Comparison of ENCODE assay signal across 9 cellular contexts in genomic region chr14:67514203-67514607, GRCh38. TPM values are rescaled to one million over a fixed set of nuclear protein-coding genes. Genes with fewer than 3 reads are reported as not detected.
DNase-seq lines count a peak whose midpoint lies in the region; TF ChIP-seq lines count a peak whose summit lies in the region.
"Had no signal": no experiment of that assay in that cellular context is flagged by ENCODE, and none has a peak within 500 bp of the region (broad histone marks: within the 10 kb centered on the region; RNA-seq: fewer than 3 reads in every experiment).

No MANE protein-coding gene starts in this region.

- no peak for DNase-seq in Peyer's patch
- DNase-seq in fibroblast of mammary gland (ENCODE audit: low read depth): no peak
- peak; percentile 50 for DNase-seq in prostate gland (ENCODE audit: low spot score)
- no peak for DNase-seq in T-helper 9 cell
- no peak for DNase-seq in dermis blood vessel endothelial cell
- DNase-seq in stimulated activated naive CD4-positive, alpha-beta T cell (lab: John Stamatoyannopoulos, UW): no peak
- DNase-seq in dedifferentiated amniotic fluid mesenchymal stem cell (ENCODE audit: extremely low spot score): no peak

- TF ChIP-seq POLR2A in Peyer's patch (IDR thresholded peaks at IDR 0.05) (no peak), prostate gland (IDR thresholded peaks at IDR 0.05) (no peak)

- intact Hi-C loops in prostate gland (cut with DNase I): loop anchor here (2.0 kb wide), 1 partner anchor 85 kb away; no protein-coding TSS in a partner anchor

- H3K9me3 ChIP-seq in ES-I3 (ENCODE audit: control insufficient read depth, insufficient read depth, low read length) (no peaks in the 10 kb centered on the region), Peyer's patch (no peaks in the 10 kb centered on the region), prostate gland (no peaks in the 10 kb centered on the region)

- H3K4me3 ChIP-seq in Peyer's patch (peak overlapping the region; percentile 83 to 100 (median 93)), fibroblast of mammary gland (ENCODE audit: control insufficient read depth, low read depth, low read length) (peak overlapping the region; percentile 58), prostate gland (peak overlapping the region; percentile 91 to 94)

- H3K36me3 ChIP-seq in ES-I3 (ENCODE audit: insufficient read depth, low read length) (no peaks in the 10 kb centered on the region), Peyer's patch (no peaks in the 10 kb centered on the region), prostate gland (no peaks in the 10 kb centered on the region)

- peak overlapping the region; percentile 71; the same call in 1 of the 2 replicates for H3K9ac ChIP-seq in ES-I3 (ENCODE audit: low read depth, low read length)

- H3K4me1 ChIP-seq in ES-I3 (ENCODE audit: insufficient read depth, low read length): peaks cover 5% of the 10 kb centered on the region
- peaks cover 0 to 17% (median 9%) of the 10 kb centered on the region in 4 donors for H3K4me1 ChIP-seq in Peyer's patch
- no peaks in the 10 kb centered on the region for H3K4me1 ChIP-seq in prostate gland (replicated peaks)

- TF ChIP-seq CTCF in Peyer's patch (IDR thresholded peaks at IDR 0.05) (no peak), fibroblast of mammary gland (conservative IDR thresholded peaks at IDR 0.05; ENCODE audit: control insufficient read depth, insufficient read depth, low read depth, low read length) (no peak), prostate gland (IDR thresholded peaks at IDR 0.05) (no peak)

- 21% methylated on average over 9 of the region's 9 CpGs for WGBS in prostate gland

- H3K27ac ChIP-seq in Peyer's patch (peak overlapping the region; percentile 65 to 94 (median 84)), prostate gland (peak overlapping the region; percentile 71 to 79)
- H3K27ac ChIP-seq: epithelial cell of prostate had no signal

- H3K27me3 ChIP-seq in Peyer's patch: no peaks in the 10 kb centered on the region
- no peaks in the 10 kb centered on the region for H3K27me3 ChIP-seq in prostate gland (replicated peaks; ENCODE audit: insufficient read depth)

RNA-seq across cellular contexts. Expression of gene PLEKHH1, which starts 18.9 kb away (rescaled TPM):
- total RNA-seq in Peyer's patch (100 to 1,000 TPM in 2 of 4 donors, 10 to 100 TPM in 2; 68.5 to 142 (median 92.0) TPM), prostate gland (10 to 100 TPM; 57.9 to 92.7 TPM), dermis blood vessel endothelial cell (0.09 and 1.0 TPM in 2 replicates)

RNA-seq across cellular contexts. Expression of gene TMEM229B, which starts 25.7 kb away (rescaled TPM):
- total RNA-seq in Peyer's patch (10 to 100 TPM in 3 of 4 donors, 1 to 10 TPM in 1; 8.3 to 39.7 (median 31.7) TPM), prostate gland (10 to 100 TPM in 1 of 2 donors, 1 to 10 TPM in 1; 5.7 to 85.4 TPM), dermis blood vessel endothelial cell (1.1 and 1.4 TPM in 2 replicates)

Comparison
In these comparisons a context has a peak if more than half of its experiments do, and no peak if none do; other contexts are left out.
1. RNA of gene PLEKHH1, which starts 18.9 kb away (total RNA-seq): 68.5 to 142 TPM in Peyer's patch and 57.9 to 92.7 TPM in prostate gland; 0.09 to 1.0 TPM in dermis blood vessel endothelial cell; every median in the first group is over 10 times any median in the second.
2. Peak in every context shown above with its lines, with median percentiles within 50 percentile points of each other: H3K4me3 ChIP-seq.